Comparison of ENCODE assay signal across 17 cellular contexts in the genomic region with DNA sequence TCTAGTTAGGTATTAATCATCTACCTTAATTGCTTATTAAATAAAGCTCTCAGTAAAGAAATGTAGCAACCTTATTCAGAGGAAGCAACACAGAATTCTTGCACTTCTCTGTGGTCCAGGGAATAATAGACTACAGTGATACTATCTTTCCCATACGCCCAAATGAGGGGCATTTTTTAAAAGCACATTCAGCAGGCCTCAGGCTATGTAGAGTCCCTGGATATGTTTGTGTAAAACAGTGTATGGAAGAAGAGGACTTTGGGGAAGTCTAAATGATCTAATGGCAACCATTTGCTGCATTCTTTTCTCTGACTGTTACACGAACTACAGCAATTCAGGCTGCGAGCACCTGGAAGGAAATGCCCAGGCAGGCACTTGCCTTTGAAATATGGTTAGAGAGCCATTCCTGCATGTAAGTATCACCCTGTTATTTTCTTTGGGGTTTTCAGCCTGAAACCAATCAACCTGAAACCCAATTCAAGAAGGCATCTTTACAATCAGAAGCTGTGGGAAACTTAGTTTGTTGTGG.
DNase-seq lines count a peak whose midpoint lies in the region; FAIRE-seq and TF ChIP-seq lines count a peak whose summit lies in the region.
"Had no signal": no experiment of that assay in that cellular context is flagged by ENCODE, and none has a peak within 500 bp of the region (broad histone marks: within the 10 kb centered on the region; RNA-seq: fewer than 3 reads in every experiment).

No MANE protein-coding gene starts in this region.

- H3K36me3 ChIP-seq in astrocyte (ENCODE audit: insufficient read depth, low read length) (no peaks in the 10 kb centered on the region), iPS-18a (ENCODE audit: control insufficient read depth, low read depth, low read length) (no peaks in the 10 kb centered on the region), neuronal stem cell (replicated peaks in 1 of 2; ENCODE audit: control insufficient read depth in 2 of 2, insufficient read depth in 2 of 2, low read length in 2 of 2) (no peaks in the 10 kb centered on the region)
- H3K36me3 ChIP-seq: BE2C had no signal

- H2AFZ ChIP-seq in astrocyte (ENCODE audit: low read depth, low read length) (no peak overlapping the region), neuronal stem cell (ENCODE audit: low read length) (peak overlapping the region; percentile 55)

- WGBS in neuronal stem cell (ENCODE audit: extremely low coverage in 2 of 2, insufficient read length in 2 of 2, insufficient replicate concordance in 1 of 2), 2 donors, result no CpG with 5 or more reads among the region's 3 CpGs

- no peaks in the 10 kb centered on the region for H3K79me1 ChIP-seq in neuronal stem cell (ENCODE audit: low read depth, low read length)

- no peak overlapping the region for H3K23ac ChIP-seq in neuronal stem cell (ENCODE audit: low read depth, low read length, poor library complexity)

- H3K4me2 ChIP-seq in astrocyte (ENCODE audit: low read length), result peak overlapping the region; percentile 51
- peak overlapping the region; percentile 20 for H3K4me2 ChIP-seq in neuronal stem cell (ENCODE audit: insufficient read depth, low read length, poor library complexity, severe bottlenecking)

- no peak overlapping the region for H4K8ac ChIP-seq in neuronal stem cell (ENCODE audit: low read depth, low read length)

- no peak overlapping the region for H2AK5ac ChIP-seq in neuronal stem cell (ENCODE audit: low read depth, low read length)

- peaks cover under 1% of the 10 kb centered on the region for H3K4me1 Mint-ChIP-seq in astrocyte (ENCODE audit: low read depth, unreplicated experiment)

- H2BK5ac ChIP-seq in neuronal stem cell (ENCODE audit: low read length), result no peak overlapping the region

- H4K20me1 ChIP-seq in astrocyte (ENCODE audit: insufficient read depth, low read length), result no peaks in the 10 kb centered on the region

- no peak overlapping the region for H2BK15ac ChIP-seq in neuronal stem cell (ENCODE audit: low read length)

- no peaks in the 10 kb centered on the region for H3K79me2 ChIP-seq in astrocyte (ENCODE audit: insufficient read depth, low read length)

- H3K4me1 ChIP-seq in astrocyte (ENCODE audit: insufficient read depth, low read length) (no peaks in the 10 kb centered on the region), iPS-18a (ENCODE audit: control insufficient read depth, low read depth, low read length) (peaks cover 21% of the 10 kb centered on the region), neuronal stem cell (ENCODE audit: control insufficient read depth in 2 of 2, insufficient read depth in 1 of 2, low read depth in 1 of 2, low read length in 2 of 2) (peaks cover 8 to 20% of the 10 kb centered on the region in 2 donors)
- H3K4me1 ChIP-seq: BE2C had no signal

- no peaks in the 10 kb centered on the region for H3K27me3 ChIP-seq in astrocyte (ENCODE audit: insufficient read depth, low read length)
- H3K27me3 ChIP-seq in iPS-18a (ENCODE audit: control insufficient read depth, insufficient read depth, low read length), result peaks cover 22% of the 10 kb centered on the region
- no peaks in the 10 kb centered on the region for H3K27me3 ChIP-seq in neuronal stem cell (ENCODE audit: control insufficient read depth in 3 of 3, insufficient read depth in 3 of 3, low read depth in 1 of 3, low read length in 3 of 3)
- H3K27me3 ChIP-seq: BE2C had no signal

- TF ChIP-seq CTCF in astrocyte (IDR thresholded peaks at IDR 0.05; ENCODE audit: insufficient read depth, low read depth, low read length), result no peak

- H3K27ac ChIP-seq in astrocyte (ENCODE audit: low read depth, low read length), result no peak overlapping the region
- H3K27ac ChIP-seq in iPS-18a (ENCODE audit: low read length), result no peak overlapping the region
- peak overlapping the region; percentile 71 for H3K27ac ChIP-seq in neuronal stem cell (replicated peaks; ENCODE audit: low read length)

- H2BK120ac ChIP-seq in neuronal stem cell (ENCODE audit: low read depth, low read length), result no peak overlapping the region

- no peaks in the 10 kb centered on the region for H3K36me3 Mint-ChIP-seq in astrocyte (ENCODE audit: low read depth, unreplicated experiment)
- H3K36me3 Mint-ChIP-seq: CD8-positive, alpha-beta T cell had no signal

- no peak overlapping the region for H3K4me3 Mint-ChIP-seq in astrocyte (ENCODE audit: unreplicated experiment)
- H3K4me3 Mint-ChIP-seq: CD8-positive, alpha-beta T cell had no signal

- no peaks in the 10 kb centered on the region for H3K27me3 Mint-ChIP-seq in astrocyte (ENCODE audit: low read depth, unreplicated experiment)

- FAIRE-seq in astrocyte (lab: Jason Lieb, UNC), result no peak

- H3K9ac ChIP-seq in astrocyte (ENCODE audit: low read length) (no peak overlapping the region), iPS-18a (ENCODE audit: low read length) (peak overlapping the region; percentile 28), neuronal stem cell (ENCODE audit: low read depth, low read length, poor library complexity) (no peak overlapping the region)

- H3K27ac Mint-ChIP-seq in astrocyte (ENCODE audit: unreplicated experiment), result no peak overlapping the region
- H3K27ac Mint-ChIP-seq: CD8-positive, alpha-beta T cell had no signal

- no peaks in the 10 kb centered on the region for H3K9me3 Mint-ChIP-seq in astrocyte (ENCODE audit: unreplicated experiment)

- no peak overlapping the region for H3K4me3 ChIP-seq in astrocyte (ENCODE audit: insufficient read depth, low read depth, low read length)
- H3K4me3 ChIP-seq in iPS-18a (ENCODE audit: low read length), result peak overlapping the region; percentile 42
- H3K4me3 ChIP-seq in neuronal stem cell (ENCODE audit: low read length in 2 of 2), result peak overlapping the region in 1 of 2 donors; percentile 1

- no peaks in the 10 kb centered on the region for H3K9me3 ChIP-seq in astrocyte (ENCODE audit: insufficient read depth, low read depth, low read length)
- H3K9me3 ChIP-seq in iPS-18a (ENCODE audit: control insufficient read depth, low read depth, low read length), result no peaks in the 10 kb centered on the region
- H3K9me3 ChIP-seq in neuronal stem cell (replicated peaks in 1 of 2; ENCODE audit: control insufficient read depth in 2 of 2, insufficient read depth in 1 of 2, low read depth in 1 of 2, low read length in 2 of 2), result no peaks in the 10 kb centered on the region
- H3K9me3 ChIP-seq: BE2C had no signal

- H3K18ac ChIP-seq in neuronal stem cell (ENCODE audit: low read length), result no peak overlapping the region

- no peak overlapping the region for H3K4ac ChIP-seq in neuronal stem cell (ENCODE audit: low read length)

- peak; percentile 81 for DNase-seq in NCI-H146 treated with DMSO at 0.1 percent for 48 hours (lab: John Stamatoyannopoulos, UW; ENCODE audit: unreplicated experiment)
- no peak for DNase-seq in astrocyte (ENCODE audit: low read depth)
- DNase-seq in neuronal stem cell (ENCODE audit: low spot score), result no peak
- no peak for DNase-seq in T1000 (lab: John Stamatoyannopoulos, UW)
- no peak for DNase-seq in NOMO-1 treated with DMSO at 0.1 percent for 48 hours (lab: John Stamatoyannopoulos, UW; ENCODE audit: unreplicated experiment)
- DNase-seq in NCI-H128 (lab: John Stamatoyannopoulos, UW; ENCODE audit: unreplicated experiment), result no peak
- no peak for DNase-seq in NCI-H1417 treated with DMSO at 0.1 percent for 48 hours (lab: John Stamatoyannopoulos, UW)
- DNase-seq: BE2C; CD8-positive, alpha-beta T cell; DMS 273 treated with DMSO at 0.1 percent for 48 hours; H7; NCI-H1694 treated with DMSO at 0.1 percent for 48 hours; NCI-H2171 treated with DMSO at 0.1 percent for 48 hours; NCI-H524; NK-92 treated with Interleukin-12 subunit alpha and Interleukin-12 subunit beta, amount 100 ng/mL, for 24 hours; PC-3 had no signal

- H3K14ac ChIP-seq in neuronal stem cell (ENCODE audit: low read length), result no peak overlapping the region

- H4K91ac ChIP-seq in neuronal stem cell (ENCODE audit: low read depth, low read length, poor library complexity), result no peak overlapping the region

- H2BK12ac ChIP-seq in neuronal stem cell (ENCODE audit: low read length), result no peak overlapping the region
